ENCODE assay signal across 1 cellular context in the genomic region with DNA sequence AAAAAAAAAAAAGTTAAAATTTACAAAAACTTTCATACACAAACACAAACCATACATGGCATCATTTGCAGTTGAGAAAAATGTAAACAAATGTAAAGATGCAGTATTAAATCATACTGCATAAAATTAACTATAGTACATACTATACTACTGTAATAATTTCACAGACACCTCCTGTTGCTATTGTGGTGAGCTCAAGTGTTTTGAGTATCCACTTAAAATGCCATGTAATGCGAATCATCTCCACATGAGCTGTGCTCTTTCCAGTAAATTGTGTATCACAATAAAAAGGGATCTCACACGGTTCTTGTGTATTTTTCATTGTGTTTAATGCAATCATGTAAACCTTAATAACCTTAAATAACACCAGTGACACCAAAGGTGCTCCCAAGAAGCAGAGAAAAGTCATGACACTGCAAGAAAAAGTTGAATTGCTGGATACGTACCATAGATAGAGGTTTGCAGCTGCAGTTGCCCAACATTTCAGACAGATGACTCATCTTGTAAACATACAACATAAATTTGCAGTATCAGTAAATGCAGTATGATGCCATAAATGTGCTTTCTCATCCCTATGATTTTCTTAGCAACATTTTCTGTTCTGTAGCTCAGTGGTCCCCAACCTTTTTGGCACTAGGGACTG.
TF ChIP-seq lines count a peak whose summit lies in the region.

No MANE protein-coding gene starts in this region.

TF ChIP-seq in K562, 482 proteins besides CTCF, POLR2A, EP300 and RAD21 (continued from another document):
- peak; percentile 64; the same call in 1 of the 2 replicates for TF ChIP-seq JUND (IDR thresholded peaks at IDR 0.05; ENCODE audit: borderline replicate concordance, low read depth, low read length)
- peak; percentile 72; the same call in 2 of the 3 replicates for TF ChIP-seq JUND (tag; IDR thresholded peaks at IDR 0.05; ENCODE audit: borderline replicate concordance, low read depth, low read length)
- TF ChIP-seq ESRRA (IDR thresholded peaks at IDR 0.05; ENCODE audit: borderline replicate concordance, low read depth): no peak
- no peak for TF ChIP-seq TEAD4 (IDR thresholded peaks at IDR 0.05; ENCODE audit: low read length)
- no peak for TF ChIP-seq TEAD4 (CRISPR knock-in tag; IDR thresholded peaks at IDR 0.05; ENCODE audit: borderline replicate concordance)
- TF ChIP-seq C11orf30 (IDR thresholded peaks at IDR 0.05; ENCODE audit: low read depth): peak; percentile 23; the same call in 1 of the 2 replicates
- TF ChIP-seq FOSL1 (tag; conservative IDR thresholded peaks at IDR 0.05): peak; percentile 73
- peak; percentile 16; the same call in 1 of the 2 replicates for TF ChIP-seq ZNF316 (IDR thresholded peaks at IDR 0.05)
- TF ChIP-seq PHB2 (IDR thresholded peaks at IDR 0.05; ENCODE audit: low read depth): no peak
- TF ChIP-seq MAFG (tag; conservative IDR thresholded peaks at IDR 0.05): peak; percentile 23; the same call in 1 of the 2 replicates
- no peak for TF ChIP-seq PRMT5 (CRISPR knock-in tag; IDR thresholded peaks at IDR 0.05)
